8 cellular contexts compared by ENCODE assay signal in the genomic region with DNA sequence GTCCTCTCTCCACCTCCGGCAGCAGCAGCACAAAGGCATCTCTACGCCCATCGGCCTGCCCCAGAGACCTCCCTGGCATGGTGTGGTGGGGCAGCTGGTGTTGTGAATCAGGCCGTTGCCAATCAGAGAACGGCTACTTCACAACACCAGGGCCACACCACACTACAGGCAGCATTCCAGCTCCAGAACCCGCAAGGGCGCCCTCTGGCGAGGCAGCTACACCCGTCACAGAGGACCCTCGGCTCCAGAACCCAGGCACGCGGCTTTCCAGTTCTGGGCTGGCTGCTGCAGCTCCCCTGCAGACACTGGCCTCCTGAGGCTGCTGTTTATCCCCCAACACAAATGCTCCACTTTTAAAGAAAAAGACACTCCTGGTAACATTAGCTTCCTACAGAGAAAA.
A peak's percentile ranks its signal among the peaks of the same experiment; 100 is the strongest.
DNase-seq lines count a peak whose midpoint lies in the region; FAIRE-seq and TF ChIP-seq lines count a peak whose summit lies in the region.

No MANE protein-coding gene starts in this region.

- in situ Hi-C loops in GM23248 (cut with MboI): no loop called here

- H3K36me3 ChIP-seq in BE2C (no peaks in the 10 kb centered on the region), GM23248 (ENCODE audit: low read depth) (no peaks in the 10 kb centered on the region), vagina (no peaks in the 10 kb centered on the region)

- H3K27me3 ChIP-seq in BE2C (no peaks in the 10 kb centered on the region), GM23248 (replicated peaks; ENCODE audit: insufficient read depth) (no peaks in the 10 kb centered on the region), vagina (no peaks in the 10 kb centered on the region)

- H3K27ac ChIP-seq in GM23248 (no peak overlapping the region), vagina (no peak overlapping the region)

- H3K9me3 ChIP-seq in BE2C: no peaks in the 10 kb centered on the region
- no peaks in the 10 kb centered on the region for H3K9me3 ChIP-seq in GM23248 (ENCODE audit: low read depth)
- no peaks in the 10 kb centered on the region for H3K9me3 ChIP-seq in vagina

- no peak overlapping the region for H3K9ac ChIP-seq in GM23248

- intact Hi-C loops in activated CD4-positive, alpha-beta T cell treated with anti-CD3 and anti-CD28 coated beads, Interleukin-2, amount 10 ng/mL, durations not matched to agents 24 days and 14 days (cut with micrococcal nuclease): no loop called here
- intact Hi-C loops in vagina (cut with DNase I): no loop called here

- H3K4me1 ChIP-seq in BE2C (no peaks in the 10 kb centered on the region), GM23248 (ENCODE audit: insufficient read depth) (no peaks in the 10 kb centered on the region), vagina (no peaks in the 10 kb centered on the region)

- no peak overlapping the region for H3K27ac Mint-ChIP-seq in activated CD4-positive, alpha-beta T cell treated with anti-CD3 and anti-CD28 coated beads, Interleukin-2, amount 10 ng/mL, durations not matched to agents 24 days and 14 days

- no peaks in the 10 kb centered on the region for H4K20me1 ChIP-seq in GM23248 (ENCODE audit: insufficient read depth)

- WGBS in GM23248 (ENCODE audit: low coverage in 1 of 2, low lambda C conversion rate in 2 of 2, missing lambda C conversion rate in 2 of 2), 2 experiments: 24 to 28% methylated on average over 11 to 12 of the region's 12 CpGs

- no peaks in the 10 kb centered on the region for H3K9me2 ChIP-seq in GM23248 (ENCODE audit: insufficient read depth)

- H3K4me2 ChIP-seq in GM23248 (ENCODE audit: unreplicated experiment): no peak overlapping the region

- no peak overlapping the region for H3K4me3 ChIP-seq in BE2C (ENCODE audit: low read depth, low read length)
- no peak overlapping the region for H3K4me3 ChIP-seq in GM23248
- no peak overlapping the region for H3K4me3 ChIP-seq in vagina

- no peak for TF ChIP-seq POLR2A in vagina (IDR thresholded peaks at IDR 0.05)

- peaks cover 14% of the 10 kb centered on the region for H3K27me3 Mint-ChIP-seq in activated CD4-positive, alpha-beta T cell treated with anti-CD3 and anti-CD28 coated beads, Interleukin-2, amount 10 ng/mL, durations not matched to agents 24 days and 14 days

- TF ChIP-seq CTCF in BE2C (IDR thresholded peaks at IDR 0.05; ENCODE audit: low read depth, low read length): peak; percentile 12; the same call in 1 of the 2 replicates
- TF ChIP-seq CTCF in D721Med (IDR thresholded peaks at IDR 0.05; ENCODE audit: insufficient read depth, missing control alignments): no peak
- TF ChIP-seq CTCF in vagina (IDR thresholded peaks at IDR 0.05): no peak

- no peak overlapping the region for H2AFZ ChIP-seq in GM23248

- no peaks in the 10 kb centered on the region for H3K9me3 Mint-ChIP-seq in activated CD4-positive, alpha-beta T cell treated with anti-CD3 and anti-CD28 coated beads, Interleukin-2, amount 10 ng/mL, durations not matched to agents 24 days and 14 days

- H3K36me3 Mint-ChIP-seq in activated CD4-positive, alpha-beta T cell treated with anti-CD3 and anti-CD28 coated beads, Interleukin-2, amount 10 ng/mL, durations not matched to agents 24 days and 14 days (ENCODE audit: low read depth): no peaks in the 10 kb centered on the region

- H3F3A ChIP-seq in GM23248 (ENCODE audit: insufficient read depth): no peaks in the 10 kb centered on the region

- DNase-seq in BE2C (peak; percentile 31), GM23248 (peak; percentile 56), germinal center (ENCODE audit: low spot score) (peak; percentile 68), D721Med (ENCODE audit: insufficient read length, low spot score) (no peak), A172 (ENCODE audit: low spot score) (no peak), vagina (ENCODE audit: extremely low spot score in 2 of 2) (no peak)
- DNase-seq in activated CD4-positive, alpha-beta T cell treated with anti-CD3 and anti-CD28 coated beads, Interleukin-2, amount 10 ng/mL, durations not matched to agents 24 days and 14 days: peak; percentile 62
- peak; percentile 13 to 35 for DNase-seq in stimulated activated CD4-positive, alpha-beta T cell treated with anti-CD3 and anti-CD28 coated beads, Interleukin-15, amount 100 ng/mL, for 48 hours (ENCODE audit: low read depth in 2 of 2)

- no peak overlapping the region for H3K4me3 Mint-ChIP-seq in activated CD4-positive, alpha-beta T cell treated with anti-CD3 and anti-CD28 coated beads, Interleukin-2, amount 10 ng/mL, durations not matched to agents 24 days and 14 days

- FAIRE-seq in D721Med (lab: Jason Lieb, UNC): no peak

- H3K4me1 Mint-ChIP-seq in activated CD4-positive, alpha-beta T cell treated with anti-CD3 and anti-CD28 coated beads, Interleukin-2, amount 10 ng/mL, durations not matched to agents 24 days and 14 days: no peaks in the 10 kb centered on the region

- no peaks in the 10 kb centered on the region for H3K79me2 ChIP-seq in GM23248 (ENCODE audit: insufficient read depth)

Comparison
In these comparisons a context has a peak if more than half of its experiments do, and no peak if none do; other contexts are left out.
1. DNase-seq: peak in BE2C (single experiment), GM23248 (single experiment), activated CD4-positive, alpha-beta T cell treated with anti-CD3 and anti-CD28 coated beads, Interleukin-2, amount 10 ng/mL, durations not matched to agents 24 days and 14 days (single experiment), germinal center (single experiment) and stimulated activated CD4-positive, alpha-beta T cell treated with anti-CD3 and anti-CD28 coated beads, Interleukin-15, amount 100 ng/mL, for 48 hours (2 of 2); none in D721Med (single experiment), A172 (single experiment) and vagina (0 of 2).